Comparison of ENCODE assay signal across 25 cellular contexts in genomic region chr3:147380271-147380995, GRCh38. TPM values are rescaled to one million over a fixed set of nuclear protein-coding genes. Genes with fewer than 3 reads are reported as not detected.
A peak's percentile ranks its signal among the peaks of the same experiment; 100 is the strongest.
DNase-seq lines count a peak whose midpoint lies in the region; ATAC-seq and TF ChIP-seq lines count a peak whose summit lies in the region.
"Had no signal": no experiment of that assay in that cellular context is flagged by ENCODE, and none has a peak within 500 bp of the region (broad histone marks: within the 10 kb centered on the region; RNA-seq: fewer than 3 reads in every experiment).

No MANE protein-coding gene starts in this region.

- TF ChIP-seq CTCF in endodermal cell (conservative IDR thresholded peaks at IDR 0.05) (no peak), neural progenitor cell (IDR thresholded peaks at IDR 0.05) (no peak)

- H3K27ac ChIP-seq in HUES48 (ENCODE audit: low read depth, low read length) (peak overlapping the region; percentile 15), endodermal cell (ENCODE audit: low read depth, low read length) (peak overlapping the region; percentile 48), neural progenitor cell (no peak overlapping the region), aorta (ENCODE audit: low read depth in 1 of 2, low read length in 2 of 2) (no peak overlapping the region)
- H3K27ac ChIP-seq: BLaER1, HL-60, Peyer's patch had no signal

- H3F3A ChIP-seq in neural progenitor cell (ENCODE audit: low read depth) = peaks cover 69% of the 10 kb centered on the region

- peaks cover 99% of the 10 kb centered on the region for H3K27me3 Mint-ChIP-seq in endodermal cell (ENCODE audit: insufficient read depth)
- peaks cover 3% of the 10 kb centered on the region for H3K27me3 Mint-ChIP-seq in neural progenitor cell (ENCODE audit: insufficient read depth, low read depth)

- DNase-seq in endodermal cell (no peak), neural progenitor cell (ENCODE audit: low spot score) (peak; percentile 57), aorta (no peak), NCI-H82 treated with DMSO at 0.1 percent for 48 hours (lab: John Stamatoyannopoulos, UW; ENCODE audit: unreplicated experiment) (no peak)
- DNase-seq in activated CD4-positive, alpha-beta T cell treated with anti-CD3 and anti-CD28 coated beads, Interleukin-2, amount 50 U/mL, for 48 hours = no peak
- DNase-seq: CD4-positive, alpha-beta T cell; COR-L47; DMS79 treated with DMSO at 0.1 percent for 48 hours; GOT3; NCI-H1105; NCI-H146; NCI-H2029; NCI-H226; NCI-H524; NCI-H774; Peyer's patch had no signal

- H3K36me3 ChIP-seq in HUES48 (ENCODE audit: control insufficient read depth, insufficient read depth, low read length) = no peaks in the 10 kb centered on the region
- no peaks in the 10 kb centered on the region for H3K36me3 ChIP-seq in endodermal cell (ENCODE audit: control insufficient read depth, insufficient read depth, low read length)
- H3K36me3 ChIP-seq in neural progenitor cell = no peaks in the 10 kb centered on the region
- no peaks in the 10 kb centered on the region for H3K36me3 ChIP-seq in aorta (ENCODE audit: control insufficient read depth in 1 of 2, insufficient read depth in 2 of 2, low read length in 1 of 2)
- H3K36me3 ChIP-seq: BLaER1, Peyer's patch had no signal

- H3K9ac ChIP-seq in HUES48 (ENCODE audit: low read depth, low read length) (no peak overlapping the region), endodermal cell (ENCODE audit: extremely low read depth, low read length, poor library complexity, severe bottlenecking) (no peak overlapping the region), neural progenitor cell (no peak overlapping the region)
- H3K9ac ChIP-seq: BLaER1 had no signal

- H3K4me1 Mint-ChIP-seq in endodermal cell = peaks cover 30% of the 10 kb centered on the region
- H3K4me1 Mint-ChIP-seq in neural progenitor cell = peaks cover 95% of the 10 kb centered on the region
- H3K4me1 Mint-ChIP-seq: IgD-negative memory B cell had no signal

- WGBS in endodermal cell (ENCODE audit: insufficient coverage in 1 of 2, insufficient read length in 1 of 2), 2 experiments = 46 to 77% methylated on average over 23 to 30 of the region's 30 CpGs
- 13 to 19% methylated on average over 30 of the region's 30 CpGs for WGBS in aorta, 2 donors

- H3K9me3 Mint-ChIP-seq in endodermal cell (no peaks in the 10 kb centered on the region), neural progenitor cell (peaks cover 3% of the 10 kb centered on the region)

- H3K27me3 ChIP-seq in HUES48 (ENCODE audit: control insufficient read depth, insufficient read depth, low read length) (peaks cover 97% of the 10 kb centered on the region), endodermal cell (ENCODE audit: control insufficient read depth, insufficient read depth, low read length, poor library complexity, severe bottlenecking) (peaks cover 100% of the 10 kb centered on the region), neural progenitor cell (peaks cover 100% of the 10 kb centered on the region), aorta (ENCODE audit: control insufficient read depth in 1 of 2, insufficient read depth in 2 of 2, low read length in 1 of 2) (no peaks in the 10 kb centered on the region)

- peak; percentile 40 for ATAC-seq in aorta (ENCODE audit: low FRiP score)
- no peak for ATAC-seq in GM18858 (IDR thresholded peaks at IDR 0.05; ENCODE audit: unreplicated experiment)
- ATAC-seq: GM12878, SK-N-SH treated with all-trans-retinoic acid at 6 μM for 48 hours had no signal

- intact Hi-C loops in aorta (cut with DNase I) = no loop called here

- H3K79me2 ChIP-seq in neural progenitor cell (ENCODE audit: low read depth) = no peaks in the 10 kb centered on the region

- peak overlapping the region; percentile 41 for H3K4me2 ChIP-seq in neural progenitor cell
- H3K4me2 ChIP-seq: BLaER1 had no signal

- H3K9me3 ChIP-seq in HUES48 (ENCODE audit: control insufficient read depth, insufficient read depth, low read length) (no peaks in the 10 kb centered on the region), endodermal cell (ENCODE audit: control insufficient read depth, low read length) (no peaks in the 10 kb centered on the region), neural progenitor cell (ENCODE audit: low read depth) (no peaks in the 10 kb centered on the region), aorta (ENCODE audit: control insufficient read depth, low read length) (no peaks in the 10 kb centered on the region)
- H3K9me3 ChIP-seq: Peyer's patch had no signal

- H3K36me3 Mint-ChIP-seq in endodermal cell (ENCODE audit: low read depth) (no peaks in the 10 kb centered on the region), neural progenitor cell (peaks cover 19% of the 10 kb centered on the region)

- H3K27ac Mint-ChIP-seq in endodermal cell (no peak overlapping the region), neural progenitor cell (peak overlapping the region; percentile 99)
- H3K27ac Mint-ChIP-seq: CD4-positive, alpha-beta T cell; IgD-negative memory B cell had no signal

- peaks cover 58% of the 10 kb centered on the region for H4K20me1 ChIP-seq in neural progenitor cell (ENCODE audit: low read depth)
- H4K20me1 ChIP-seq: BLaER1 had no signal

- H3K4me3 ChIP-seq in HUES48 (ENCODE audit: low read depth, low read length) (no peak overlapping the region), endodermal cell (ENCODE audit: low read length) (no peak overlapping the region), neural progenitor cell (no peak overlapping the region), aorta (ENCODE audit: low read length in 2 of 2) (no peak overlapping the region)
- H3K4me3 ChIP-seq: BLaER1, GM12878, Peyer's patch had no signal

- H3K4me1 ChIP-seq in HUES48 (ENCODE audit: control insufficient read depth, insufficient read depth, low read length) (peaks cover 76% of the 10 kb centered on the region), endodermal cell (ENCODE audit: control insufficient read depth, insufficient read depth, low read length) (no peaks in the 10 kb centered on the region), neural progenitor cell (peaks cover 47% of the 10 kb centered on the region), aorta (ENCODE audit: control insufficient read depth in 1 of 2, insufficient read depth in 2 of 2, low read length in 2 of 2) (no peaks in the 10 kb centered on the region)
- H3K4me1 ChIP-seq: BLaER1, Peyer's patch had no signal

- H2AFZ ChIP-seq in neural progenitor cell (replicated peaks) = no peak overlapping the region

- no peak overlapping the region for H3K4me3 Mint-ChIP-seq in endodermal cell
- H3K4me3 Mint-ChIP-seq in neural progenitor cell = peak overlapping the region; percentile 74
- H3K4me3 Mint-ChIP-seq: CD4-positive, alpha-beta T cell; IgD-negative memory B cell had no signal

RNA-seq across cellular contexts. Expression of gene ZIC4, which starts 25.9 kb away (rescaled TPM):
- total RNA-seq in endodermal cell (not detected), neural progenitor cell (ENCODE audit: low replicate concordance) (0.25 and 0.64 TPM in 2 replicates), aorta (under 1 TPM; 0.09 to 0.49 TPM)
- 25.3 TPM for polyA plus RNA-seq in endodermal cell (2013, experiment 1 of 2)
- polyA plus RNA-seq in endodermal cell (2013, experiment 2 of 2) = 26.4 TPM
- polyA plus RNA-seq in aorta = 1 to 10 TPM in 1 of 2 donors, under 1 TPM in 1; 0.25 to 1.4 TPM
- total RNA-seq: CD4-positive, alpha-beta T cell; GM12878; HT1080; OCI-LY7; Peyer's patch had no signal
- polyA plus RNA-seq: GM12878, IgD-negative memory B cell had no signal

RNA-seq across cellular contexts. Expression of gene ZIC1, which starts 28.7 kb away (rescaled TPM):
- total RNA-seq in endodermal cell = not detected
- polyA plus RNA-seq in endodermal cell (2013, experiment 1 of 2) = 178 TPM
- 163 TPM for polyA plus RNA-seq in endodermal cell (2013, experiment 2 of 2)
- 0.56 and 0.84 TPM in 2 replicates for total RNA-seq in neural progenitor cell (ENCODE audit: low replicate concordance)
- 1 to 10 TPM in 1 of 2 donors, under 1 TPM in 1; 0.99 to 1.7 TPM for total RNA-seq in aorta
- polyA plus RNA-seq in aorta = 1 to 10 TPM; 2.3 to 2.7 TPM
- total RNA-seq: CD4-positive, alpha-beta T cell; GM12878; HT1080; OCI-LY7 had no signal
- polyA plus RNA-seq: GM12878, IgD-negative memory B cell had no signal

Comparison
In these comparisons a context has a peak if more than half of its experiments do, and no peak if none do; other contexts are left out.
1. H3K27ac ChIP-seq: peak in HUES48 (single experiment) and endodermal cell (single experiment); none in neural progenitor cell (single experiment) and aorta (0 of 2).